In the genomic region with DNA sequence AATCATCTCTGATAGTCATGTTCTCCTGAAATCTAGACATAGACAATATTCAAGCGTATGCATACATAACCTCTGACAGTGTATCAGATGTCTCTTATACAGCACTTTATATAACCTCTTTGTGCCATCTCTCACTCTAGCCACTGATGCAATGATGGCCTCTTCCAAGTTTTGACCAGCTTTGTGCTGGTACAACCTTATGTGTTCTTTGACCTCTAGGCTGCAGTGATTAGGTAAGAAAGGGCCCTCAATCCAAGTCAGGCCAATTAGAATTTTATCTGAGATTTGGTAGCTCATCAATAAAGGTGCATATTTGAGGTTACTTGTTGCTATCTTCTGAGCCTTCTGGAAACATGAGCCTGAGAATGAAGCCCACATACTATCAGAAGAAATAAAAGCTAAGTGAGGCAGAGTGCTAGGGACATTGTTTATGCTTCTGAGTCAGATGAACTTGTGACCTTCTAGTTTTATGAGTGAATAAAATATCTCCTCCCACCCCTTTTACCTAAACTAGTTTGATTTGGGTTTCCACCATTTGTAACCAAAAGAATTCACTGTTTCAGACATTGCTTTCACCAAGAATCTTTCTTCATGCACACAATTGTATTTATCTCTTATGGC, we compare ENCODE assay signal across 25 cellular contexts.
"Had no signal": no experiment of that assay in that cellular context is flagged by ENCODE, and none has a peak within 500 bp of the region (broad histone marks: within the 10 kb centered on the region; RNA-seq: fewer than 3 reads in every experiment).

No MANE protein-coding gene starts in this region.

- H3K27ac Mint-ChIP-seq: activated B cell treated with CpG ODN at 0.5 μM for 24 hours; activated CD4-positive, alpha-beta T cell treated with anti-CD3 and anti-CD28 coated beads, Interleukin-2, amount 10 ng/mL, durations not matched to agents 24 days and 14 days; activated CD8-positive, alpha-beta memory T cell treated with anti-CD3 and anti-CD28 coated beads, Interleukin-2, amount 10 ng/mL, durations not matched to agents 7 days and 5 days; activated naive CD4-positive, alpha-beta T cell treated with anti-CD3 and anti-CD28 coated beads, Interleukin-2, amount 50 U/mL, for 24 hours; activated naive CD8-positive, alpha-beta T cell treated with anti-CD3 and anti-CD28 coated beads, Interleukin-2, amount 50 U/mL, for 24 hours; activated T-cell treated with anti-CD3 and anti-CD28 coated beads, Interleukin-2, amount 50 U/mL, for 24 hours; activated T-helper 1 cell treated with anti-CD3 and anti-CD28 coated beads, Interleukin-12 subunit alpha, Interleukin-12 subunit beta, Interleukin-2, Interleukin-4 antibody, amounts not matched to agents 30 ng/mL and 10 ng/mL and 1 ng/mL, durations not matched to agents 14 hours and 24 hours and 36 hours had no signal

- H3K4me3 Mint-ChIP-seq: activated B cell treated with CpG ODN at 0.5 μM for 24 hours; activated CD4-positive, alpha-beta T cell treated with anti-CD3 and anti-CD28 coated beads, Interleukin-2, amount 10 ng/mL, durations not matched to agents 24 days and 14 days; activated CD8-positive, alpha-beta memory T cell treated with anti-CD3 and anti-CD28 coated beads, Interleukin-2, amount 10 ng/mL, durations not matched to agents 7 days and 5 days; activated naive CD4-positive, alpha-beta T cell treated with anti-CD3 and anti-CD28 coated beads, Interleukin-2, amount 50 U/mL, for 24 hours; activated naive CD8-positive, alpha-beta T cell treated with anti-CD3 and anti-CD28 coated beads, Interleukin-2, amount 50 U/mL, for 24 hours; activated T-cell treated with anti-CD3 and anti-CD28 coated beads, Interleukin-2, amount 50 U/mL, for 24 hours; activated T-helper 1 cell treated with anti-CD3 and anti-CD28 coated beads, Interleukin-12 subunit alpha, Interleukin-12 subunit beta, Interleukin-2, Interleukin-4 antibody, amounts not matched to agents 30 ng/mL and 10 ng/mL and 1 ng/mL, durations not matched to agents 14 hours and 24 hours and 36 hours had no signal

- H3K4me1 Mint-ChIP-seq: activated B cell treated with CpG ODN at 0.5 μM for 24 hours; activated CD4-positive, alpha-beta T cell treated with anti-CD3 and anti-CD28 coated beads, Interleukin-2, amount 10 ng/mL, durations not matched to agents 24 days and 14 days; activated CD8-positive, alpha-beta memory T cell treated with anti-CD3 and anti-CD28 coated beads, Interleukin-2, amount 10 ng/mL, durations not matched to agents 7 days and 5 days had no signal

- H3K27me3 Mint-ChIP-seq: activated B cell treated with CpG ODN at 0.5 μM for 24 hours; activated CD4-positive, alpha-beta T cell treated with anti-CD3 and anti-CD28 coated beads, Interleukin-2, amount 10 ng/mL, durations not matched to agents 24 days and 14 days; activated CD8-positive, alpha-beta memory T cell treated with anti-CD3 and anti-CD28 coated beads, Interleukin-2, amount 10 ng/mL, durations not matched to agents 7 days and 5 days; activated naive CD4-positive, alpha-beta T cell treated with anti-CD3 and anti-CD28 coated beads, Interleukin-2, amount 50 U/mL, for 24 hours; activated naive CD8-positive, alpha-beta T cell treated with anti-CD3 and anti-CD28 coated beads, Interleukin-2, amount 50 U/mL, for 24 hours; activated T-cell treated with anti-CD3 and anti-CD28 coated beads, Interleukin-2, amount 50 U/mL, for 24 hours had no signal

- DNase-seq: activated B cell treated with CpG ODN at 0.5 μM for 24 hours; activated CD4-positive, alpha-beta T cell treated with anti-CD3 and anti-CD28 coated beads for 1 hour; activated CD4-positive, alpha-beta T cell treated with anti-CD3 and anti-CD28 coated beads, Interleukin-2, amount 10 ng/mL, durations not matched to agents 24 days and 14 days; activated CD4-positive, alpha-beta T cell treated with anti-CD3 and anti-CD28 coated beads, Interleukin-2, amount 50 U/mL, for 48 hours; activated CD8-positive, alpha-beta memory T cell treated with anti-CD3 and anti-CD28 coated beads, Interleukin-2, amount 10 ng/mL, durations not matched to agents 7 days and 5 days; activated effector memory CD4-positive, alpha-beta T cell treated with Interleukin-2 at 50 U/mL for 16 hours; activated naive CD4-positive, alpha-beta T cell; activated naive CD8-positive, alpha-beta T cell treated with anti-CD3 and anti-CD28 coated beads, Interleukin-2, amount 50 U/mL, for 24 hours; activated T-cell treated with anti-CD3 and anti-CD28 coated beads, Interleukin-2, amount 50 U/mL, for 24 hours; amygdala; cerebellar nuclear complex; Karpas-422; NCI-H1092; NCI-H1417; NCI-H1694; NCI-H2029; NCI-H510A treated with DMSO at 0.1 percent for 48 hours; NCI-H69; NK-92 treated with Interleukin-12 subunit alpha and Interleukin-12 subunit beta, amount 100 ng/mL, for 24 hours; SHP77 treated with DMSO at 0.1 percent for 48 hours; T-helper 2 cell; T1000 had no signal

- H3K4me3 ChIP-seq: K562 had no signal

- H3K36me3 Mint-ChIP-seq: activated CD8-positive, alpha-beta memory T cell treated with anti-CD3 and anti-CD28 coated beads, Interleukin-2, amount 10 ng/mL, durations not matched to agents 7 days and 5 days had no signal

- ATAC-seq: activated CD8-positive, alpha-beta memory T cell treated with anti-CD3 and anti-CD28 coated beads, Interleukin-2, amount 10 ng/mL, durations not matched to agents 7 days and 5 days; activated naive CD8-positive, alpha-beta T cell treated with anti-CD3 and anti-CD28 coated beads, Interleukin-2, amount 50 U/mL, for 24 hours; K562 had no signal
